ENCODE assay signal across 1 cellular context in genomic region chr19:19498255-19498991, GRCh38.
TF ChIP-seq lines count a peak whose summit lies in the region.

No MANE protein-coding gene starts in this region.

TF ChIP-seq in K562, 482 proteins besides CTCF, POLR2A, EP300 and RAD21:
- TF ChIP-seq RBM22 (IDR thresholded peaks at IDR 0.05; ENCODE audit: low read depth, low read length, poor library complexity, severe bottlenecking) = peak; percentile 9
- no peak for TF ChIP-seq NR2C2 (CRISPR knock-in tag; IDR thresholded peaks at IDR 0.05)
- TF ChIP-seq NR2C2 (tag; IDR thresholded peaks at IDR 0.05) = no peak
- no peak for TF ChIP-seq GTF2F1 (IDR thresholded peaks at IDR 0.05; ENCODE audit: low read depth, low read length)
- peak; percentile 55; the same call in 1 of the 2 replicates for TF ChIP-seq POLR2G (IDR thresholded peaks at IDR 0.05; ENCODE audit: low read depth, low read length)
- no peak for TF ChIP-seq BRD9 (IDR thresholded peaks at IDR 0.05; ENCODE audit: low read depth, partially characterized antibody)
